Comparison of ENCODE assay signal across 2 cellular contexts in genomic region chr2:11112870-11113428, GRCh38.
TF ChIP-seq lines count a peak whose summit lies in the region.

No MANE protein-coding gene starts in this region.

TF ChIP-seq in IMR-90, 13 proteins besides CTCF, POLR2A, EP300 and RAD21:
- TF ChIP-seq USF2 (IDR thresholded peaks at IDR 0.05; ENCODE audit: low read depth, low read length) (no peak), CEBPB (IDR thresholded peaks at IDR 0.05; ENCODE audit: low read depth, low read length) (no peak)

TF ChIP-seq in K562, 482 proteins besides CTCF, POLR2A, EP300 and RAD21:
- TF ChIP-seq POLR3G (IDR thresholded peaks at IDR 0.05; ENCODE audit: extremely low read depth, insufficient read length, insufficient replicate concordance) (no peak), ETV6 (IDR thresholded peaks at IDR 0.05; ENCODE audit: borderline replicate concordance in 1 of 2, low read depth in 2 of 2, low read length in 1 of 2) (peak in 1 of 2 experiments; percentile 79; a peak in 1 of 4 replicates), ETV6 (CRISPR knock-in tag; IDR thresholded peaks at IDR 0.05; ENCODE audit: borderline replicate concordance) (no peak), MAFK (IDR thresholded peaks at IDR 0.05; ENCODE audit: low read length) (no peak), E2F1 (CRISPR knock-in tag; IDR thresholded peaks at IDR 0.05) (no peak), MCM5 (IDR thresholded peaks at IDR 0.05; ENCODE audit: low read depth) (no peak), KAT2B (IDR thresholded peaks at IDR 0.05; ENCODE audit: low read depth, low read length) (no peak), ZBTB49 (CRISPR knock-in tag; IDR thresholded peaks at IDR 0.05; ENCODE audit: borderline replicate concordance) (no peak), PATZ1 (CRISPR knock-in tag; IDR thresholded peaks at IDR 0.05; ENCODE audit: borderline replicate concordance) (no peak), MECOM (CRISPR knock-in tag; IDR thresholded peaks at IDR 0.05) (no peak), SREBF1 (IDR thresholded peaks at IDR 0.05; ENCODE audit: borderline replicate concordance, low read depth, low read length) (no peak), SIRT6 (IDR thresholded peaks at IDR 0.05; ENCODE audit: low read depth, low read length) (no peak), ZKSCAN3 (CRISPR knock-in tag; IDR thresholded peaks at IDR 0.05) (no peak), ZNF512 (tag; IDR thresholded peaks at IDR 0.05) (peak; percentile 78; the same call in 1 of the 2 replicates)
